15 cellular contexts compared by ENCODE assay signal in genomic region chr2:136324966-136325365, GRCh38.
DNase-seq lines count a peak whose midpoint lies in the region; ATAC-seq lines count a peak whose summit lies in the region.
"Had no signal": no experiment of that assay in that cellular context is flagged by ENCODE, and none has a peak within 500 bp of the region (broad histone marks: within the 10 kb centered on the region; RNA-seq: fewer than 3 reads in every experiment).

No MANE protein-coding gene starts in this region.

- H3K9me3 Mint-ChIP-seq in activated CD4-positive, alpha-beta T cell treated with anti-CD3 and anti-CD28 coated beads, Interleukin-2, amount 10 ng/mL, durations not matched to agents 24 days and 14 days = peaks cover 12% of the 10 kb centered on the region
- H3K9me3 Mint-ChIP-seq in activated T-helper 17 cell treated with anti-CD3 and anti-CD28 coated beads, Interleukin-2, amount 50 U/mL, for 72 hours = no peaks in the 10 kb centered on the region
- peaks cover 0 to 1% of the 10 kb centered on the region in 2 donors for H3K9me3 Mint-ChIP-seq in stimulated activated naive B cell treated with anti-CD40 and anti-IgM and Interleukin-4, amounts not matched to agents 10 μg/mL and 1 μg/mL and 100 μg/mL, for 72 hours

- intact Hi-C loops in activated CD4-positive, alpha-beta T cell treated with anti-CD3 and anti-CD28 coated beads, Interleukin-2, amount 10 ng/mL, durations not matched to agents 24 days and 14 days (cut with micrococcal nuclease) = loop anchor here (5.0 kb wide), 2 partner anchors 413 to 1273 kb away; partner anchors contain the start of gene RAB3GAP1

- H3K4me3 Mint-ChIP-seq in activated CD4-positive, alpha-beta T cell treated with anti-CD3 and anti-CD28 coated beads, Interleukin-2, amount 10 ng/mL, durations not matched to agents 24 days and 14 days = no peak overlapping the region
- peak overlapping the region; percentile 74 for H3K4me3 Mint-ChIP-seq in activated T-helper 17 cell treated with anti-CD3 and anti-CD28 coated beads, Interleukin-2, amount 50 U/mL, for 72 hours
- H3K4me3 Mint-ChIP-seq in stimulated activated naive B cell treated with anti-CD40 and anti-IgM and Interleukin-4, amounts not matched to agents 10 μg/mL and 1 μg/mL and 100 μg/mL, for 72 hours = no peak overlapping the region
- H3K4me3 Mint-ChIP-seq: brain had no signal

- ATAC-seq in activated T-helper 17 cell treated with anti-CD3 and anti-CD28 coated beads, Interleukin-2, amount 50 U/mL, for 72 hours (replicated peaks) = no peak
- ATAC-seq in stimulated activated naive B cell treated with anti-CD40 and anti-IgM and Interleukin-4, amounts not matched to agents 10 μg/mL and 1 μg/mL and 100 μg/mL, for 72 hours (replicated peaks) = peak; percentile 28 to 35
- no peak for ATAC-seq in GM18909 (IDR thresholded peaks at IDR 0.05; ENCODE audit: poor library complexity, unreplicated experiment)
- ATAC-seq in GM21526 (IDR thresholded peaks at IDR 0.05; ENCODE audit: low FRiP score, unreplicated experiment) = no peak

- H3K27ac Mint-ChIP-seq in activated CD4-positive, alpha-beta T cell treated with anti-CD3 and anti-CD28 coated beads, Interleukin-2, amount 10 ng/mL, durations not matched to agents 24 days and 14 days = peak overlapping the region; percentile 35
- H3K27ac Mint-ChIP-seq in activated T-helper 17 cell treated with anti-CD3 and anti-CD28 coated beads, Interleukin-2, amount 50 U/mL, for 72 hours = peak overlapping the region; percentile 31
- peak overlapping the region; percentile 78 for H3K27ac Mint-ChIP-seq in stimulated activated naive B cell treated with anti-CD40 and anti-IgM and Interleukin-4, amounts not matched to agents 10 μg/mL and 1 μg/mL and 100 μg/mL, for 72 hours
- H3K27ac Mint-ChIP-seq: brain had no signal

- H3K4me1 Mint-ChIP-seq in activated CD4-positive, alpha-beta T cell treated with anti-CD3 and anti-CD28 coated beads, Interleukin-2, amount 10 ng/mL, durations not matched to agents 24 days and 14 days = peaks cover 60% of the 10 kb centered on the region
- peaks cover 64% of the 10 kb centered on the region for H3K4me1 Mint-ChIP-seq in activated T-helper 17 cell treated with anti-CD3 and anti-CD28 coated beads, Interleukin-2, amount 50 U/mL, for 72 hours
- H3K4me1 Mint-ChIP-seq in stimulated activated naive B cell treated with anti-CD40 and anti-IgM and Interleukin-4, amounts not matched to agents 10 μg/mL and 1 μg/mL and 100 μg/mL, for 72 hours = peaks cover 43 to 55% of the 10 kb centered on the region in 2 donors

- H3K36me3 Mint-ChIP-seq in activated CD4-positive, alpha-beta T cell treated with anti-CD3 and anti-CD28 coated beads, Interleukin-2, amount 10 ng/mL, durations not matched to agents 24 days and 14 days (ENCODE audit: low read depth) = peaks cover 9% of the 10 kb centered on the region
- peaks cover 5% of the 10 kb centered on the region for H3K36me3 Mint-ChIP-seq in activated T-helper 17 cell treated with anti-CD3 and anti-CD28 coated beads, Interleukin-2, amount 50 U/mL, for 72 hours (ENCODE audit: low read depth)
- H3K36me3 Mint-ChIP-seq in stimulated activated naive B cell treated with anti-CD40 and anti-IgM and Interleukin-4, amounts not matched to agents 10 μg/mL and 1 μg/mL and 100 μg/mL, for 72 hours = peaks cover 0 to 3% of the 10 kb centered on the region in 2 donors
- H3K36me3 Mint-ChIP-seq: brain had no signal

- no peak for DNase-seq in activated CD4-positive, alpha-beta T cell treated with anti-CD3 and anti-CD28 coated beads, Interleukin-2, amount 10 ng/mL, durations not matched to agents 24 days and 14 days
- no peak for DNase-seq in activated CD4-positive, alpha-beta T cell treated with anti-CD3 and anti-CD28 coated beads for 4 hours
- DNase-seq in NOMO-1 (lab: John Stamatoyannopoulos, UW; ENCODE audit: unreplicated experiment in 2 of 2) (peak; percentile 49 to 90), NCI-H2227 (lab: John Stamatoyannopoulos, UW; ENCODE audit: unreplicated experiment) (no peak)
- DNase-seq in stimulated activated naive B cell treated with anti-CD40 and anti-IgM and Interleukin-4, amounts not matched to agents 10 μg/mL and 1 μg/mL and 100 μg/mL, for 72 hours = no peak
- DNase-seq: activated gamma-delta T cell treated with Interleukin-2 at 50 U/mL for 16 hours; MG63; NCI-H226; PC-9; sigmoid colon; stimulated activated naive CD4-positive, alpha-beta T cell treated with Interleukin-2 at 50 U/mL for 16 hours had no signal

- no peaks in the 10 kb centered on the region for H3K27me3 Mint-ChIP-seq in activated CD4-positive, alpha-beta T cell treated with anti-CD3 and anti-CD28 coated beads, Interleukin-2, amount 10 ng/mL, durations not matched to agents 24 days and 14 days
- no peaks in the 10 kb centered on the region for H3K27me3 Mint-ChIP-seq in activated T-helper 17 cell treated with anti-CD3 and anti-CD28 coated beads, Interleukin-2, amount 50 U/mL, for 72 hours
- no peaks in the 10 kb centered on the region for H3K27me3 Mint-ChIP-seq in stimulated activated naive B cell treated with anti-CD40 and anti-IgM and Interleukin-4, amounts not matched to agents 10 μg/mL and 1 μg/mL and 100 μg/mL, for 72 hours
- H3K27me3 Mint-ChIP-seq: brain had no signal

Comparison
In these comparisons a context has a peak if more than half of its experiments do, and no peak if none do; other contexts are left out.
1. DNase-seq: peak in NOMO-1 (2 of 2); none in activated CD4-positive, alpha-beta T cell treated with anti-CD3 and anti-CD28 coated beads, Interleukin-2, amount 10 ng/mL, durations not matched to agents 24 days and 14 days (single experiment), activated CD4-positive, alpha-beta T cell treated with anti-CD3 and anti-CD28 coated beads for 4 hours (0 of 2), stimulated activated naive B cell treated with anti-CD40 and anti-IgM and Interleukin-4, amounts not matched to agents 10 μg/mL and 1 μg/mL and 100 μg/mL, for 72 hours (single experiment) and NCI-H2227 (single experiment).
2. ATAC-seq: peak in stimulated activated naive B cell treated with anti-CD40 and anti-IgM and Interleukin-4, amounts not matched to agents 10 μg/mL and 1 μg/mL and 100 μg/mL, for 72 hours (2 of 2); none in activated T-helper 17 cell treated with anti-CD3 and anti-CD28 coated beads, Interleukin-2, amount 50 U/mL, for 72 hours (single experiment), GM18909 (single experiment) and GM21526 (single experiment).
3. Peak in every context shown above with its lines, with median percentiles within 50 percentile points of each other: H3K27ac Mint-ChIP-seq.